ENCODE assay signal across 9 cellular contexts in the genomic region with DNA sequence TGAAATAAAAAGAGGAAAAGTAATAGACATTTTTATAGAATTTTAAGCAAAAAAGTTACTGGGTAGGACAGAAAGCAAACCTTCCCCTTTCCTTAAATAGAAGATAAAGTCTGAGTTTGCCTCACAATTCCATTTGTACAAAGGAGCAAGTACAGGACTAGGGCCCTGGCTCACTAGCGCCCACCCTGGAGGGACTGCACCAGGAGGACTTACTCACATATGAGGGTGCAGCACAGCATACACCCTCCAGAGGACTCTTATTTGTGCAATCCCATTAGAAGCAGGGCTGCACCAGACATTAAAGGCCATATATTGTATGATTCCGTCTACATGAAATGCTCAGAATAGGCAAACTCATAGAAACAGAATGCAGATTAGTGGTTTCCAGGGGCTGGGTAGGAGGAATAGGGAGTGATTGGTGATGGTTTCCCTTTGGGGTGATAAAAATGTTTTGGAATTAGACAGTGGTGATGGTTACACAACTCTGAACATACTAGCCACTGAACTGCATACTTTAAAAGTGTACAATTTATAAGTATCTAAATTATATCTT. TPM values are rescaled to one million over a fixed set of nuclear protein-coding genes. Genes with fewer than 3 reads are reported as not detected.
DNase-seq lines count a peak whose midpoint lies in the region; ATAC-seq and TF ChIP-seq lines count a peak whose summit lies in the region.
"Had no signal": no experiment of that assay in that cellular context is flagged by ENCODE, and none has a peak within 500 bp of the region (broad histone marks: within the 10 kb centered on the region; RNA-seq: fewer than 3 reads in every experiment).

No MANE protein-coding gene starts in this region.

- no peaks in the 10 kb centered on the region for H3K9me2 ChIP-seq in SK-N-SH

- H3K4ac ChIP-seq in mesenchymal stem cell (ENCODE audit: low read depth in 1 of 2, low read length in 2 of 2) = no peak overlapping the region

- H3K36me3 ChIP-seq in SK-N-SH (replicated peaks in 1 of 2; ENCODE audit: control insufficient read depth in 1 of 2, insufficient read depth in 2 of 2, low read length in 1 of 2) (peaks cover 41 to 42% of the 10 kb centered on the region in 2 experiments), mesenchymal stem cell (ENCODE audit: control insufficient read depth in 1 of 2, insufficient read depth in 2 of 2, low read depth in 1 of 2, low read length in 2 of 2) (peaks cover 21 to 50% of the 10 kb centered on the region in 2 experiments)

- no peak overlapping the region for H3K4me3 ChIP-seq in SK-N-SH (ENCODE audit: low read depth in 2 of 2, low read length in 1 of 2)
- H3K4me3 ChIP-seq in mesenchymal stem cell (ENCODE audit: insufficient read depth in 1 of 2, low read depth in 1 of 2, low read length in 2 of 2) = no peak overlapping the region

- CTCF ChIA-PET in SK-N-SH (lab: Yijun Ruan, JAX) = interaction anchor here (1.1 kb wide), 1 partner anchor 688 kb away, joined by 3 read pairs; no protein-coding TSS in a partner anchor

- no peak overlapping the region for H3K9ac ChIP-seq in SK-N-SH
- no peak overlapping the region for H3K9ac ChIP-seq in mesenchymal stem cell (ENCODE audit: low read length)

- no peak overlapping the region for H3K14ac ChIP-seq in mesenchymal stem cell (ENCODE audit: low read length in 2 of 2)

- TF ChIP-seq RAD21 in SK-N-SH (IDR thresholded peaks at IDR 0.05; ENCODE audit: low read length) = no peak

- peaks cover 51% of the 10 kb centered on the region for H3K4me1 Mint-ChIP-seq in activated T-helper 17 cell treated with anti-CD3 and anti-CD28 coated beads, Interleukin-2, amount 50 U/mL, for 72 hours
- peaks cover 38% of the 10 kb centered on the region for H3K4me1 Mint-ChIP-seq in memory B cell

- no peak overlapping the region for H2BK120ac ChIP-seq in mesenchymal stem cell (ENCODE audit: low read depth, low read length)

- H2AFZ ChIP-seq in SK-N-SH (ENCODE audit: low read depth) (no peak overlapping the region), mesenchymal stem cell (ENCODE audit: low read depth, low read length) (no peak overlapping the region)

- 96% methylated on average over 2 of the region's 2 CpGs for WGBS in SK-N-SH (ENCODE audit: low lambda C conversion rate)
- WGBS in mesenchymal stem cell = 100% methylated on average over 2 of the region's 2 CpGs

- no peak overlapping the region for H3K23ac ChIP-seq in mesenchymal stem cell (ENCODE audit: low read length in 2 of 2)

- peaks cover 79% of the 10 kb centered on the region for H3K36me3 Mint-ChIP-seq in activated T-helper 17 cell treated with anti-CD3 and anti-CD28 coated beads, Interleukin-2, amount 50 U/mL, for 72 hours (ENCODE audit: low read depth)
- H3K36me3 Mint-ChIP-seq in memory B cell = peaks cover 28% of the 10 kb centered on the region

- no peak for TF ChIP-seq EP300 in SK-N-SH (IDR thresholded peaks at IDR 0.05; ENCODE audit: borderline replicate concordance in 1 of 2, low read depth in 1 of 2, low read length in 1 of 2)

- H3F3A ChIP-seq in SK-N-SH (replicated peaks; ENCODE audit: insufficient read depth) = peaks cover 20% of the 10 kb centered on the region

- TF ChIP-seq CTCF in SK-N-SH (IDR thresholded peaks at IDR 0.05) = peak; percentile 43

- H3K27ac Mint-ChIP-seq in activated T-helper 17 cell treated with anti-CD3 and anti-CD28 coated beads, Interleukin-2, amount 50 U/mL, for 72 hours = peak overlapping the region; percentile 25
- H3K27ac Mint-ChIP-seq in memory B cell = peak overlapping the region; percentile 35

- H3K27me3 Mint-ChIP-seq in activated T-helper 17 cell treated with anti-CD3 and anti-CD28 coated beads, Interleukin-2, amount 50 U/mL, for 72 hours = no peaks in the 10 kb centered on the region
- H3K27me3 Mint-ChIP-seq in memory B cell = no peaks in the 10 kb centered on the region

- H4K91ac ChIP-seq in mesenchymal stem cell (ENCODE audit: low read length) = no peak overlapping the region

- no peak overlapping the region for H2BK15ac ChIP-seq in mesenchymal stem cell (ENCODE audit: low read depth, poor library complexity, severe bottlenecking)

- H3K4me1 ChIP-seq in SK-N-SH (ENCODE audit: control insufficient read depth in 1 of 2, insufficient read depth in 2 of 2, low read depth in 1 of 2, low read length in 1 of 2) (peaks cover 13 to 18% of the 10 kb centered on the region in 2 experiments; a peak in 3 of 4 replicates), mesenchymal stem cell (ENCODE audit: control insufficient read depth, insufficient read depth, low read depth, low read length) (peaks cover 18% of the 10 kb centered on the region)

- POLR2A ChIA-PET in SK-N-SH (lab: Yijun Ruan, JAX) = no interaction called here

- no peak overlapping the region for H2AK5ac ChIP-seq in mesenchymal stem cell (ENCODE audit: low read length, severe bottlenecking)

- no peaks in the 10 kb centered on the region for H3K9me3 Mint-ChIP-seq in activated T-helper 17 cell treated with anti-CD3 and anti-CD28 coated beads, Interleukin-2, amount 50 U/mL, for 72 hours
- H3K9me3 Mint-ChIP-seq in memory B cell = no peaks in the 10 kb centered on the region

- peaks cover 71% of the 10 kb centered on the region for H3K79me2 ChIP-seq in SK-N-SH (ENCODE audit: insufficient read depth)

- no peak overlapping the region for H2BK5ac ChIP-seq in mesenchymal stem cell (ENCODE audit: low read depth, low read length, poor library complexity, severe bottlenecking)

- peak; percentile 37 for DNase-seq in SK-N-SH
- DNase-seq in HuH-7 (ENCODE audit: low spot score) = peak; percentile 37
- no peak for DNase-seq in memory B cell (ENCODE audit: low spot score in 2 of 2)
- DNase-seq in mesenchymal stem cell = no peak
- no peak for DNase-seq in HPDE6-E6E7 (ENCODE audit: extremely low spot score)
- no peak for DNase-seq in GF-D8 (lab: John Stamatoyannopoulos, UW)
- DNase-seq: activated gamma-delta T cell had no signal

- H2BK12ac ChIP-seq in mesenchymal stem cell (ENCODE audit: low read length in 2 of 2) = no peak overlapping the region

- no peaks in the 10 kb centered on the region for H3K27me3 ChIP-seq in SK-N-SH (ENCODE audit: insufficient read depth)
- H3K27me3 ChIP-seq in mesenchymal stem cell (ENCODE audit: control insufficient read depth in 1 of 2, insufficient read depth in 1 of 2, low read length in 2 of 2) = no peaks in the 10 kb centered on the region

- H3K18ac ChIP-seq in mesenchymal stem cell (ENCODE audit: low read depth in 1 of 2, low read length in 2 of 2) = no peak overlapping the region

- H3K27ac ChIP-seq in SK-N-SH (ENCODE audit: low read depth in 2 of 2, low read length in 1 of 2) (no peak overlapping the region), mesenchymal stem cell (ENCODE audit: low read length, poor library complexity, severe bottlenecking) (no peak overlapping the region)

- H4K8ac ChIP-seq in mesenchymal stem cell (ENCODE audit: low read length) = no peak overlapping the region

- peaks cover 16% of the 10 kb centered on the region for H3K79me1 ChIP-seq in mesenchymal stem cell (replicated peaks; ENCODE audit: low read length, poor library complexity, severe bottlenecking)

- no peak for ATAC-seq in SK-N-SH treated with all-trans-retinoic acid at 6 μM for 48 hours
- ATAC-seq in activated T-helper 17 cell treated with anti-CD3 and anti-CD28 coated beads, Interleukin-2, amount 50 U/mL, for 72 hours (replicated peaks) = no peak
- ATAC-seq in memory B cell (ENCODE audit: low read depth) = no peak

- H3K4me3 Mint-ChIP-seq in activated T-helper 17 cell treated with anti-CD3 and anti-CD28 coated beads, Interleukin-2, amount 50 U/mL, for 72 hours = peak overlapping the region; percentile 27
- H3K4me3 Mint-ChIP-seq in memory B cell = no peak overlapping the region

- no peaks in the 10 kb centered on the region for H3K9me3 ChIP-seq in SK-N-SH
- H3K9me3 ChIP-seq in mesenchymal stem cell (ENCODE audit: control insufficient read depth, low read length) = no peaks in the 10 kb centered on the region

- H3K4me2 ChIP-seq in SK-N-SH (no peak overlapping the region), mesenchymal stem cell (ENCODE audit: low read length, poor library complexity, severe bottlenecking) (no peak overlapping the region)

- H4K20me1 ChIP-seq in SK-N-SH (ENCODE audit: insufficient read depth) = peaks cover 6% of the 10 kb centered on the region

TF ChIP-seq in SK-N-SH treated with all-trans-retinoic acid at 6 μM for 48 hours, 23 proteins besides CTCF, POLR2A, EP300 and RAD21:
- TF ChIP-seq TCF4 (CRISPR knock-in tag; IDR thresholded peaks at IDR 0.05; ENCODE audit: borderline replicate concordance) = no peak
- TF ChIP-seq BACH2 (CRISPR knock-in tag; IDR thresholded peaks at IDR 0.05; ENCODE audit: borderline replicate concordance) = no peak

RNA-seq across cellular contexts. Expression of a gene that starts 4.5 kb away (rescaled TPM):
- polyA plus RNA-seq in SK-N-SH (2012; rRNA removed) = 90.2 and 124 TPM in 2 replicates
- 83.8 and 93.9 TPM in 2 replicates for polyA plus RNA-seq in SK-N-SH (2012; cell fraction: cytosol; rRNA removed)
- polyA plus RNA-seq in SK-N-SH (2012; cell fraction: nucleus; rRNA removed) = 62.3 and 87.7 TPM in 2 replicates
- total RNA-seq in activated T-helper 17 cell treated with anti-CD3 and anti-CD28 coated beads, Interleukin-2, amount 50 U/mL, for 72 hours = 10 to 100 TPM; 42.3 to 80.3 TPM
- 80.8 TPM for polyA plus RNA-seq in mesenchymal stem cell (2013, experiment 1 of 2)
- 89.2 TPM for polyA plus RNA-seq in mesenchymal stem cell (2013, experiment 2 of 2)

RNA-seq across cellular contexts. Expression of a gene that starts 56.4 kb away (rescaled TPM):
- polyA plus RNA-seq in SK-N-SH (2012; rRNA removed) = 46.4 and 54.1 TPM in 2 replicates
- polyA plus RNA-seq in SK-N-SH (2012; cell fraction: cytosol; rRNA removed) = 71.7 and 129 TPM in 2 replicates
- polyA plus RNA-seq in SK-N-SH (2012; cell fraction: nucleus; rRNA removed) = 18.3 and 33.4 TPM in 2 replicates
- total RNA-seq in activated T-helper 17 cell treated with anti-CD3 and anti-CD28 coated beads, Interleukin-2, amount 50 U/mL, for 72 hours = 10 to 100 TPM; 25.4 to 60.3 TPM
- 113 TPM for polyA plus RNA-seq in mesenchymal stem cell (2013, experiment 1 of 2)
- polyA plus RNA-seq in mesenchymal stem cell (2013, experiment 2 of 2) = 115 TPM

RNA-seq across cellular contexts. Expression of a gene that starts 59.1 kb away (rescaled TPM):
- polyA plus RNA-seq in SK-N-SH (2012; rRNA removed) = 6.0 and 6.9 TPM in 2 replicates
- 6.3 and 8.9 TPM in 2 replicates for polyA plus RNA-seq in SK-N-SH (2012; cell fraction: cytosol; rRNA removed)
- 4.1 and 5.9 TPM in 2 replicates for polyA plus RNA-seq in SK-N-SH (2012; cell fraction: nucleus; rRNA removed)
- 10 to 100 TPM; 66.6 to 88.0 TPM for total RNA-seq in activated T-helper 17 cell treated with anti-CD3 and anti-CD28 coated beads, Interleukin-2, amount 50 U/mL, for 72 hours
- polyA plus RNA-seq in mesenchymal stem cell (2013, experiment 1 of 2) = 10.1 TPM
- 11.1 TPM for polyA plus RNA-seq in mesenchymal stem cell (2013, experiment 2 of 2)

Comparison
In these comparisons a context has a peak if more than half of its experiments do, and no peak if none do; other contexts are left out.
1. DNase-seq: peak in SK-N-SH (single experiment) and HuH-7 (single experiment); none in memory B cell (0 of 2), mesenchymal stem cell (single experiment), HPDE6-E6E7 (single experiment) and GF-D8 (single experiment).